ENCODE assay signal across 1 cellular context in genomic region chr11:62666259-62666926, GRCh38.
TF ChIP-seq lines count a peak whose summit lies in the region.

No MANE protein-coding gene starts in this region.

TF ChIP-seq in HepG2, 621 proteins besides CTCF, POLR2A, EP300 and RAD21 (continues in another document):
- TF ChIP-seq IRF9 (CRISPR knock-in tag; IDR thresholded peaks at IDR 0.05; ENCODE audit: borderline replicate concordance): no peak
- TF ChIP-seq PAWR (CRISPR knock-in tag; IDR thresholded peaks at IDR 0.05; ENCODE audit: borderline replicate concordance): no peak
- no peak for TF ChIP-seq FUBP1 (CRISPR knock-in tag; IDR thresholded peaks at IDR 0.05; ENCODE audit: borderline replicate concordance)
- no peak for TF ChIP-seq IRF2 (CRISPR knock-in tag; IDR thresholded peaks at IDR 0.05)
- no peak for TF ChIP-seq GPN1 (CRISPR knock-in tag; IDR thresholded peaks at IDR 0.05; ENCODE audit: borderline replicate concordance)
- no peak for TF ChIP-seq ETS1 (CRISPR knock-in tag; IDR thresholded peaks at IDR 0.05)
- TF ChIP-seq ZNF749 (CRISPR knock-in tag; IDR thresholded peaks at IDR 0.05; ENCODE audit: borderline replicate concordance): no peak
- TF ChIP-seq NFIB (CRISPR knock-in tag; IDR thresholded peaks at IDR 0.05; ENCODE audit: borderline replicate concordance): no peak
- TF ChIP-seq SRSF1 (optimal IDR thresholded peaks at IDR 0.05; ENCODE audit: low read depth, low read length): peak; percentile 43
- no peak for TF ChIP-seq CHCHD3 (CRISPR knock-in tag; IDR thresholded peaks at IDR 0.05)
- 0 out of 2 replicates have a peak, but pooled peaks have one; percentile 54 for TF ChIP-seq HOXA5 (CRISPR knock-in tag; IDR thresholded peaks at IDR 0.05)
- TF ChIP-seq CERS6 (CRISPR knock-in tag; IDR thresholded peaks at IDR 0.05): no peak
- no peak for TF ChIP-seq SUZ12 (IDR thresholded peaks at IDR 0.05; ENCODE audit: low read depth, low read length)
- TF ChIP-seq KMT2B (CRISPR knock-in tag; IDR thresholded peaks at IDR 0.05): no peak
- no peak for TF ChIP-seq PHF5A (CRISPR knock-in tag; IDR thresholded peaks at IDR 0.05; ENCODE audit: low read depth, unreplicated experiment)
- TF ChIP-seq ZMYM2 (CRISPR knock-in tag; IDR thresholded peaks at IDR 0.05): no peak
- no peak for TF ChIP-seq ZNF576 (CRISPR knock-in tag; IDR thresholded peaks at IDR 0.05)
- peak; percentile 67; the same call in 1 of the 2 replicates for TF ChIP-seq ZC3H4 (CRISPR knock-in tag; IDR thresholded peaks at IDR 0.05; ENCODE audit: borderline replicate concordance)
- TF ChIP-seq CBFB (CRISPR knock-in tag; IDR thresholded peaks at IDR 0.05): no peak
- TF ChIP-seq SIN3B (IDR thresholded peaks at IDR 0.05; ENCODE audit: low read length): no peak
- TF ChIP-seq THAP8 (CRISPR knock-in tag; IDR thresholded peaks at IDR 0.05; ENCODE audit: borderline replicate concordance): no peak
- no peak for TF ChIP-seq ZNF362 (CRISPR knock-in tag; IDR thresholded peaks at IDR 0.05; ENCODE audit: borderline replicate concordance)
- TF ChIP-seq ZNF878 (CRISPR knock-in tag; IDR thresholded peaks at IDR 0.05): no peak
- 0 out of 2 replicates have a peak, but pooled peaks have one; percentile 74 for TF ChIP-seq NCOA5 (CRISPR knock-in tag; IDR thresholded peaks at IDR 0.05)
- peak; percentile 60; the same call in 1 of the 2 replicates for TF ChIP-seq ZNF891 (CRISPR knock-in tag; IDR thresholded peaks at IDR 0.05)
- no peak for TF ChIP-seq ZNF672 (CRISPR knock-in tag; IDR thresholded peaks at IDR 0.05)
- TF ChIP-seq ATF3 (CRISPR knock-in tag; IDR thresholded peaks at IDR 0.05): no peak
- 0 out of 2 replicates have a peak, but pooled peaks have one; percentile 32 for TF ChIP-seq ZNF296 (CRISPR knock-in tag; conservative IDR thresholded peaks at IDR 0.05)
- TF ChIP-seq BHLHE40 (IDR thresholded peaks at IDR 0.05; ENCODE audit: low read length): no peak
- no peak for TF ChIP-seq REST (IDR thresholded peaks at IDR 0.05; ENCODE audit: borderline replicate concordance in 1 of 2, low read depth in 1 of 2, low read length in 2 of 2)
- TF ChIP-seq SIX1 (CRISPR knock-in tag; IDR thresholded peaks at IDR 0.05; ENCODE audit: borderline replicate concordance): no peak
- no peak for TF ChIP-seq SP4 (CRISPR knock-in tag; IDR thresholded peaks at IDR 0.05)
- no peak for TF ChIP-seq EHMT2 (IDR thresholded peaks at IDR 0.05; ENCODE audit: borderline replicate concordance, low read depth, low read length)
- TF ChIP-seq ZNF430 (CRISPR knock-in tag; IDR thresholded peaks at IDR 0.05): peak; percentile 76; the same call in 1 of the 2 replicates
- no peak for TF ChIP-seq RARG (CRISPR knock-in tag; IDR thresholded peaks at IDR 0.05; ENCODE audit: low read depth)
- no peak for TF ChIP-seq ZNF343 (CRISPR knock-in tag; IDR thresholded peaks at IDR 0.05)
- 0 out of 2 replicates have a peak, but pooled peaks have one; percentile 45 for TF ChIP-seq ISX (CRISPR knock-in tag; conservative IDR thresholded peaks at IDR 0.05)
- TF ChIP-seq NCOA2 (CRISPR knock-in tag; IDR thresholded peaks at IDR 0.05): no peak
- TF ChIP-seq KDM4B (CRISPR knock-in tag; IDR thresholded peaks at IDR 0.05): no peak
- no peak for TF ChIP-seq RAD51 (IDR thresholded peaks at IDR 0.05; ENCODE audit: borderline replicate concordance)
- TF ChIP-seq ZFAT (CRISPR knock-in tag; conservative IDR thresholded peaks at IDR 0.05): no peak
- no peak for TF ChIP-seq ZNF30 (CRISPR knock-in tag; IDR thresholded peaks at IDR 0.05)
- TF ChIP-seq CREM (IDR thresholded peaks at IDR 0.05): 0 out of 2 replicates have a peak, but pooled peaks have one; percentile 3
- TF ChIP-seq CREM (CRISPR knock-in tag; IDR thresholded peaks at IDR 0.05): no peak
- peak; percentile 64; the same call in 1 of the 2 replicates for TF ChIP-seq ZNF280B (CRISPR knock-in tag; IDR thresholded peaks at IDR 0.05; ENCODE audit: borderline replicate concordance)
- no peak for TF ChIP-seq KDM2A (CRISPR knock-in tag; IDR thresholded peaks at IDR 0.05; ENCODE audit: borderline replicate concordance, low read depth)
- TF ChIP-seq NONO (IDR thresholded peaks at IDR 0.05): no peak
- TF ChIP-seq NONO (CRISPR knock-in tag; conservative IDR thresholded peaks at IDR 0.05): no peak; the same call in 1 of the 2 replicates
- no peak for TF ChIP-seq SIN3A (IDR thresholded peaks at IDR 0.05; ENCODE audit: borderline replicate concordance, low read depth, low read length)
- no peak for TF ChIP-seq HOXA3 (CRISPR knock-in tag; IDR thresholded peaks at IDR 0.05)
- TF ChIP-seq CENPT (CRISPR knock-in tag; IDR thresholded peaks at IDR 0.05; ENCODE audit: low read depth): no peak
- no peak for TF ChIP-seq ARNTL (CRISPR knock-in tag; IDR thresholded peaks at IDR 0.05)
- TF ChIP-seq RBM22 (optimal IDR thresholded peaks at IDR 0.05; ENCODE audit: low read length): peak; percentile 79
- no peak for TF ChIP-seq JUNB (CRISPR knock-in tag; IDR thresholded peaks at IDR 0.05; ENCODE audit: borderline replicate concordance)
- TF ChIP-seq AGO2 (optimal IDR thresholded peaks at IDR 0.05; ENCODE audit: low read depth, low read length): peak; percentile 89
- peak; percentile 9; the same call in 1 of the 2 replicates for TF ChIP-seq SPEN (CRISPR knock-in tag; IDR thresholded peaks at IDR 0.05; ENCODE audit: low read depth)
- TF ChIP-seq ARHGAP35 (CRISPR knock-in tag; IDR thresholded peaks at IDR 0.05; ENCODE audit: borderline replicate concordance): no peak
- no peak for TF ChIP-seq ZSCAN31 (CRISPR knock-in tag; IDR thresholded peaks at IDR 0.05; ENCODE audit: low read depth)
- TF ChIP-seq CREBL2 (CRISPR knock-in tag; IDR thresholded peaks at IDR 0.05; ENCODE audit: borderline replicate concordance): no peak
- no peak for TF ChIP-seq ZNF326 (CRISPR knock-in tag; IDR thresholded peaks at IDR 0.05; ENCODE audit: borderline replicate concordance)
- TF ChIP-seq ZNF17 (CRISPR knock-in tag; IDR thresholded peaks at IDR 0.05): no peak
- no peak for TF ChIP-seq ZBTB37 (CRISPR knock-in tag; IDR thresholded peaks at IDR 0.05)
- no peak for TF ChIP-seq HDAC1 (CRISPR knock-in tag; IDR thresholded peaks at IDR 0.05)
- TF ChIP-seq ZNF660 (CRISPR knock-in tag; IDR thresholded peaks at IDR 0.05; ENCODE audit: borderline replicate concordance, low read depth): no peak
